In genomic region chr3:46736006-46736872, GRCh38 we compare ENCODE assay signal across 23 cellular contexts. TPM values are rescaled to one million over a fixed set of nuclear protein-coding genes. Genes with fewer than 3 reads are reported as not detected.
DNase-seq lines count a peak whose midpoint lies in the region; ATAC-seq and TF ChIP-seq lines count a peak whose summit lies in the region.
"Had no signal": no experiment of that assay in that cellular context is flagged by ENCODE, and none has a peak within 500 bp of the region (broad histone marks: within the 10 kb centered on the region; RNA-seq: fewer than 3 reads in every experiment).

No MANE protein-coding gene starts in this region.

- ATAC-seq in Right ventricle myocardium inferior, result no peak
- peak; percentile 26 for ATAC-seq in upper lobe of right lung
- no peak for ATAC-seq in right lobe of liver
- ATAC-seq: CD8-positive, alpha-beta T cell had no signal

- DNase-seq in cardiac septum (ENCODE audit: low spot score) (peak; percentile 65), Right ventricle myocardium inferior (ENCODE audit: missing footprints) (no peak), iPS-NIHi7 (ENCODE audit: extremely low spot score) (peak; percentile 8), posterior vena cava (ENCODE audit: low spot score) (peak; percentile 58), upper lobe of right lung (no peak), NCI-H1092 (lab: John Stamatoyannopoulos, UW) (no peak), prostate gland (ENCODE audit: low spot score) (no peak), right lobe of liver (no peak)
- DNase-seq: 8988T; Calu3; CD8-positive, alpha-beta T cell; GF-D8; KBM-7; NCI-H1092 treated with DMSO at 0.1 percent for 48 hours; NCI-H146; NCI-H2171; NCI-H345; NCI-H524; NCI-H774 had no signal

- H3K4me3 ChIP-seq in upper lobe of right lung (no peak overlapping the region), prostate gland (no peak overlapping the region), right lobe of liver (no peak overlapping the region)
- H3K4me3 ChIP-seq: BLaER1 treated with 17β-estradiol and CSF1 and Interleukin-3, amounts not matched to agents 10 nM and 100 nM; HAP-1; Peyer's patch; SJSA1 had no signal

- TF ChIP-seq POLR2A in prostate gland (IDR thresholded peaks at IDR 0.05) (no peak), right lobe of liver (IDR thresholded peaks at IDR 0.05) (no peak)

- intact Hi-C loops in cardiac septum (cut with DNase I) (no loop called here), Right ventricle myocardium inferior (cut with DNase I) (no loop called here), posterior vena cava (cut with DNase I) (no loop called here), upper lobe of right lung (cut with DNase I) (no loop called here), prostate gland (cut with DNase I) (no loop called here), right lobe of liver (cut with DNase I) (no loop called here)

- no peak overlapping the region for H3K27ac ChIP-seq in upper lobe of right lung
- no peak overlapping the region for H3K27ac ChIP-seq in prostate gland
- H3K27ac ChIP-seq in right lobe of liver, result no peak overlapping the region
- H3K27ac ChIP-seq: BLaER1 treated with 17β-estradiol and CSF1 and Interleukin-3, amounts not matched to agents 10 nM and 100 nM; Peyer's patch; SJSA1 had no signal

- H3K27me3 ChIP-seq in upper lobe of right lung (no peaks in the 10 kb centered on the region), prostate gland (replicated peaks; ENCODE audit: insufficient read depth) (no peaks in the 10 kb centered on the region), right lobe of liver (no peaks in the 10 kb centered on the region)
- H3K27me3 ChIP-seq: BLaER1 treated with 17β-estradiol and CSF1 and Interleukin-3, amounts not matched to agents 10 nM and 100 nM; Peyer's patch had no signal

- H3K9me3 ChIP-seq in upper lobe of right lung (no peaks in the 10 kb centered on the region), prostate gland (no peaks in the 10 kb centered on the region), right lobe of liver (no peaks in the 10 kb centered on the region)
- H3K9me3 ChIP-seq: BLaER1 treated with 17β-estradiol and CSF1 and Interleukin-3, amounts not matched to agents 10 nM and 100 nM; HAP-1; Peyer's patch; SJSA1 had no signal

- TF ChIP-seq CTCF in upper lobe of right lung (IDR thresholded peaks at IDR 0.05), result no peak
- no peak for TF ChIP-seq CTCF in prostate gland (IDR thresholded peaks at IDR 0.05)
- no peak for TF ChIP-seq CTCF in right lobe of liver (IDR thresholded peaks at IDR 0.05)

- 95% methylated on average over 20 of the region's 20 CpGs for WGBS in prostate gland
- 82% methylated on average over 6 of the region's 20 CpGs for WGBS in right lobe of liver (ENCODE audit: insufficient coverage, low coverage, low lambda C conversion rate, missing lambda C conversion rate)

- H3K4me1 ChIP-seq in upper lobe of right lung (no peaks in the 10 kb centered on the region), prostate gland (replicated peaks) (no peaks in the 10 kb centered on the region), right lobe of liver (no peaks in the 10 kb centered on the region)
- H3K4me1 ChIP-seq: BLaER1 treated with 17β-estradiol and CSF1 and Interleukin-3, amounts not matched to agents 10 nM and 100 nM; HAP-1; Peyer's patch; SJSA1 had no signal

- no peaks in the 10 kb centered on the region for H3K36me3 ChIP-seq in upper lobe of right lung
- H3K36me3 ChIP-seq in prostate gland, result no peaks in the 10 kb centered on the region
- H3K36me3 ChIP-seq in right lobe of liver, result no peaks in the 10 kb centered on the region
- H3K36me3 ChIP-seq: BLaER1 treated with 17β-estradiol and CSF1 and Interleukin-3, amounts not matched to agents 10 nM and 100 nM; HAP-1; Peyer's patch; SJSA1 had no signal

RNA-seq across cellular contexts. Expression of gene PRSS50, which starts 18.6 kb away (rescaled TPM):
- total RNA-seq in cardiac septum (0.78 TPM), Right ventricle myocardium inferior (0.11 TPM), posterior vena cava (not detected), upper lobe of right lung (0.20 TPM), prostate gland (under 1 TPM; 0.14 to 0.80 TPM), right lobe of liver (under 1 TPM in 4 of 6 experiments, not detected in 2; 0.07 to 0.42 (median 0.13) TPM)
- total RNA-seq: Calu3; CD8-positive, alpha-beta T cell; Peyer's patch; SJSA1 had no signal

RNA-seq across cellular contexts. Expression of gene TMIE, which starts 35.0 kb away (rescaled TPM):
- total RNA-seq in cardiac septum (0.51 TPM), Right ventricle myocardium inferior (0.89 TPM), posterior vena cava (1 to 10 TPM; 1.4 TPM), upper lobe of right lung (1.7 TPM), prostate gland (1 to 10 TPM in 1 of 2 donors, under 1 TPM in 1; 0.18 to 1.6 TPM), right lobe of liver (under 1 TPM; 0.21 to 0.79 (median 0.34) TPM)
- total RNA-seq: SJSA1 had no signal

RNA-seq across cellular contexts. Expression of gene ALS2CL, which starts 42.8 kb away (rescaled TPM):
- 32.5 TPM for total RNA-seq in cardiac septum
- 36.9 TPM for total RNA-seq in Right ventricle myocardium inferior
- 10 to 100 TPM; 12.1 to 12.5 TPM for total RNA-seq in posterior vena cava
- total RNA-seq in upper lobe of right lung, result 64.5 TPM
- 10 to 100 TPM in 1 of 2 donors, 1 to 10 TPM in 1; 8.1 to 18.9 TPM for total RNA-seq in prostate gland
- 10 to 100 TPM; 12.3 to 19.1 (median 15.9) TPM for total RNA-seq in right lobe of liver

Comparison
In these comparisons a context has a peak if more than half of its experiments do, and no peak if none do; other contexts are left out.
1. DNase-seq: peak in cardiac septum (single experiment), iPS-NIHi7 (single experiment) and posterior vena cava (single experiment); none in Right ventricle myocardium inferior (single experiment), upper lobe of right lung (single experiment), NCI-H1092 (single experiment), prostate gland (single experiment) and right lobe of liver (0 of 3).